26 cellular contexts compared by ENCODE assay signal in genomic region chr2:146989726-146990125, GRCh38.
A peak's percentile ranks its signal among the peaks of the same experiment; 100 is the strongest.
DNase-seq lines count a peak whose midpoint lies in the region; ATAC-seq and TF ChIP-seq lines count a peak whose summit lies in the region.
"Had no signal": no experiment of that assay in that cellular context is flagged by ENCODE, and none has a peak within 500 bp of the region (broad histone marks: within the 10 kb centered on the region; RNA-seq: fewer than 3 reads in every experiment).

No MANE protein-coding gene starts in this region.

- no peak overlapping the region for H3K9ac ChIP-seq in neural cell (ENCODE audit: low read length)

- H3K4me1 Mint-ChIP-seq in MCF 10A (ENCODE audit: insufficient read depth, unreplicated experiment) (peaks cover 32% of the 10 kb centered on the region), brain (peaks cover 59% of the 10 kb centered on the region)

- no peaks in the 10 kb centered on the region for H3K27me3 ChIP-seq in breast epithelium
- no peaks in the 10 kb centered on the region for H3K27me3 ChIP-seq in neural cell (ENCODE audit: insufficient read depth, low read depth, low read length)

- no peak for TF ChIP-seq POLR2A in breast epithelium (IDR thresholded peaks at IDR 0.05)

- DNase-seq in MCF 10A (ENCODE audit: unreplicated experiment) = no peak
- DNase-seq in breast epithelium (ENCODE audit: low spot score in 2 of 2) = no peak
- no peak for DNase-seq in left colon
- DNase-seq: 8988T; AML-193; C1 segment of cervical spinal cord; CD8-positive, alpha-beta T cell; DND-41; H7; HFFc6; KBM-7; NCI-H1092; NCI-H1436; NCI-H187 treated with DMSO at 0.1 percent for 48 hours; NCI-H2107; NCI-H510A; NCI-H748 treated with DMSO at 0.1 percent for 48 hours; PC-9; SIG-M5 had no signal

- no peak for TF ChIP-seq CTCF in MCF 10A (IDR thresholded peaks at IDR 0.05; ENCODE audit: unreplicated experiment)
- no peak for TF ChIP-seq CTCF in breast epithelium (IDR thresholded peaks at IDR 0.05)
- no peak for TF ChIP-seq CTCF in brain (conservative IDR thresholded peaks at IDR 0.05)
- no peak for TF ChIP-seq CTCF in neural cell (IDR thresholded peaks at IDR 0.05; ENCODE audit: poor library complexity, severe bottlenecking)

- peak overlapping the region; percentile 21 for H3K27ac Mint-ChIP-seq in MCF 10A (ENCODE audit: low read depth, unreplicated experiment)
- peak overlapping the region in 4 of 5 experiments; percentile 8 to 86 (median 13) for H3K27ac Mint-ChIP-seq in brain
- H3K27ac Mint-ChIP-seq: CD8-positive, alpha-beta T cell; HFFc6 had no signal

- H3K79me2 ChIP-seq in neural cell (replicated peaks; ENCODE audit: insufficient read depth, low read length) = no peaks in the 10 kb centered on the region

- no peak for TF ChIP-seq RAD21 in neural cell (conservative IDR thresholded peaks at IDR 0.05)

- H3K4me1 ChIP-seq in breast epithelium = peaks cover 0 to 3% of the 10 kb centered on the region in 2 donors

- H4K20me1 ChIP-seq in neural cell (ENCODE audit: insufficient read depth) = no peaks in the 10 kb centered on the region

- BruUV-seq in MCF 10A (replicated peaks; lab: Mats Ljungman, UMichigan) = no TSS peak

- H3K36me3 ChIP-seq in breast epithelium (no peaks in the 10 kb centered on the region), neural cell (ENCODE audit: insufficient read depth, low read length) (no peaks in the 10 kb centered on the region)

- no peak overlapping the region for H2AFZ ChIP-seq in neural cell (ENCODE audit: low read depth, low read length)
- H2AFZ ChIP-seq: PC-9 had no signal

- intact Hi-C loops in MCF 10A (cut with micrococcal nuclease) = no loop called here
- intact Hi-C loops in breast epithelium (cut with DNase I; ENCODE audit: low total_unique reads) = no loop called here
- intact Hi-C loops in left colon (cut with DNase I, micrococcal nuclease) = no loop called here

- H3K9me3 Mint-ChIP-seq in MCF 10A (ENCODE audit: unreplicated experiment) (no peaks in the 10 kb centered on the region), brain (peaks cover 0 to 2% (median 0%) of the 10 kb centered on the region in 5 experiments)
- H3K9me3 Mint-ChIP-seq: CD8-positive, alpha-beta T cell had no signal

- H3F3A ChIP-seq in neural cell (ENCODE audit: insufficient read depth, low read length, poor library complexity, severe bottlenecking) = no peaks in the 10 kb centered on the region

- CTCF ChIA-PET in MCF 10A (lab: Yijun Ruan, JAX) = no interaction called here

- no peaks in the 10 kb centered on the region for H3K9me3 ChIP-seq in breast epithelium
- no peaks in the 10 kb centered on the region for H3K9me3 ChIP-seq in neural cell (ENCODE audit: low read length)

- H3K4me3 ChIP-seq in breast epithelium = no peak overlapping the region
- H3K4me3 ChIP-seq in neural cell (ENCODE audit: low read length) = no peak overlapping the region
- H3K4me3 ChIP-seq: PC-9 had no signal

- POLR2A ChIA-PET in MCF 10A (lab: Yijun Ruan, JAX) = interaction anchor here (0.7 kb wide), 1 partner anchor 16 kb away, joined by 4 read pairs; no protein-coding TSS in a partner anchor

- H3K4me3 Mint-ChIP-seq in MCF 10A (ENCODE audit: unreplicated experiment) (no peak overlapping the region), brain (no peak overlapping the region)
- H3K4me3 Mint-ChIP-seq: CD8-positive, alpha-beta T cell; HFFc6 had no signal

- no peak overlapping the region for H3K4me2 ChIP-seq in neural cell (ENCODE audit: low read length)
- H3K4me2 ChIP-seq: PC-9 had no signal

- no peak for ATAC-seq in HG03378 (IDR thresholded peaks at IDR 0.05; ENCODE audit: unreplicated experiment)
- ATAC-seq in left colon = no peak
- no peak for ATAC-seq in HG03354 (IDR thresholded peaks at IDR 0.05; ENCODE audit: poor library complexity, severe bottlenecking, unreplicated experiment)
- ATAC-seq: CD8-positive, alpha-beta T cell; HepG2 had no signal

- TF ChIP-seq EP300 in neural cell (conservative IDR thresholded peaks at IDR 0.05; ENCODE audit: poor library complexity, severe bottlenecking) = no peak

- H3K36me3 Mint-ChIP-seq in MCF 10A (ENCODE audit: insufficient read depth, unreplicated experiment) (no peaks in the 10 kb centered on the region), brain (no peaks in the 10 kb centered on the region)
- H3K36me3 Mint-ChIP-seq: CD8-positive, alpha-beta T cell had no signal

- no peaks in the 10 kb centered on the region for H3K27me3 Mint-ChIP-seq in MCF 10A (ENCODE audit: insufficient read depth, unreplicated experiment)
- no peaks in the 10 kb centered on the region for H3K27me3 Mint-ChIP-seq in brain

- no peaks in the 10 kb centered on the region for H3K9me2 ChIP-seq in neural cell (ENCODE audit: insufficient read depth, low read length)

- H3K27ac ChIP-seq in breast epithelium (no peak overlapping the region), neural cell (ENCODE audit: low read length) (peak overlapping the region; percentile 9)
- H3K27ac ChIP-seq: HL-60, PC-9, RWPE1 had no signal

TF ChIP-seq in neural cell, 6 proteins besides CTCF, POLR2A, EP300 and RAD21:
- TF ChIP-seq REST (IDR thresholded peaks at IDR 0.05; ENCODE audit: borderline replicate concordance) (no peak), MXI1 (conservative IDR thresholded peaks at IDR 0.05; ENCODE audit: poor library complexity, severe bottlenecking) (no peak), SMC3 (conservative IDR thresholded peaks at IDR 0.05; ENCODE audit: poor library complexity) (no peak), EZH2 (IDR thresholded peaks at IDR 0.05; ENCODE audit: borderline replicate concordance, insufficient read depth, low read length, poor library complexity, severe bottlenecking) (no peak), TAF1 (IDR thresholded peaks at IDR 0.05; ENCODE audit: low read depth) (no peak), POLR2AphosphoS5 (IDR thresholded peaks at IDR 0.05) (no peak)
